Comparison of ENCODE assay signal across 8 cellular contexts in the genomic region with DNA sequence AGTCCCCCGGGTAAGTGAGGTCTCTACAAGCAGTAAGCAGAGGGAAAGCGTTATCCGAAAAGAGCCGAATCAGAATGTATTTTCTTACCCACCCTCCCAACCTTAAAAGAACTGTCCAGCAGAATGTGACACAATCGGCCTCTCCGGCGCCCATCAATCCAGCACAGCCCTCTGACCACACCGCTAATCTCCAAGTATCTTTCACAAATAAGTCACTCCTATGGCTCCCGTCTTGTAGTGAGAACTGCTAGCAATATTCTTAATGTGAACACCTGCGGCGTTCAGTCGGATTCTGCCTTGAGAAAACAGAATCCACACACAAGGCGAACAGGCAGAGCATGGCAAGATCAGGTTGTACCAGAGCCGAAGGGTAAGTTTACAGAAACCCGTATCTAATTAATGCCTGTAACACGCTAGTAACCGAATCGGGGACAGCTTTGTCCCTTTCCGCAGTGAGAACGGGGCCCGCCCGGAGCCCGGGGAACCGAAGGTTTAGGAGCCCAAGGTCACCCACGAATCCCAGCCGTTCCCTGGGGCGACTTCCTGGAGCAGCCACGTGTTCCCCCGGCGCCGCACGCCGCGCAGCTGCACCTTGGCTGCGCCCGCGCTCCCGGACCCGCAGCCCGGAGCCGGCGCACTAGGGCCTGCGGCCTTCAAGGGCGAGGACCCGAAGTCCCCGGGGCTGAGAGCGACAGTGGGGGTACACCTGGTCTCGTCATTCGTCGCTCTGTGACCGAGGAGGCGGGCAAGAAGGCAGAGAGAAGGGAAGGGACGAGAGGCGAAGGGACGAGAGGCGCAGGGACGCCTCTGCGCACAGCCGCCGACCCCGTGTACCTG. TPM values are rescaled to one million over a fixed set of nuclear protein-coding genes. Genes with fewer than 3 reads are reported as not detected.
DNase-seq lines count a peak whose midpoint lies in the region; ATAC-seq, FAIRE-seq and TF ChIP-seq lines count a peak whose summit lies in the region.

No MANE protein-coding gene starts in this region.

- H3K23ac ChIP-seq in mesenchymal stem cell (ENCODE audit: low read length in 2 of 2), result peak overlapping the region; percentile 79 to 93

- H2AFZ ChIP-seq in mesenchymal stem cell (ENCODE audit: low read depth, low read length), result peak overlapping the region; percentile 94

- no peak for TF ChIP-seq POLR2A in A549 (IDR thresholded peaks at IDR 0.05; ENCODE audit: low read length)

- no peak for TF ChIP-seq RAD21 in A549 (conservative IDR thresholded peaks at IDR 0.05 in 1 of 2, IDR thresholded peaks at IDR 0.05 in 1 of 2)

- H3K4me2 ChIP-seq in A549 (peak overlapping the region; percentile 83), mesenchymal stem cell (ENCODE audit: low read length, poor library complexity, severe bottlenecking) (peak overlapping the region; percentile 95)

- no peak overlapping the region for H2AK5ac ChIP-seq in mesenchymal stem cell (ENCODE audit: low read length, severe bottlenecking)

- WGBS in A549 (ENCODE audit: missing lambda C conversion rate), result 2% methylated on average over 24 of the region's 61 CpGs
- under 1% methylated on average over 37 of the region's 61 CpGs for WGBS in mesenchymal stem cell

- CTCF ChIA-PET in A549 (lab: Yijun Ruan, JAX), result interaction anchor here (1.9 kb wide), 1 partner anchor 115 kb away, joined by 9 read pairs; no protein-coding TSS in a partner anchor

- peak overlapping the region; percentile 83 to 91 for H3K18ac ChIP-seq in mesenchymal stem cell (ENCODE audit: low read depth in 1 of 2, low read length in 2 of 2)

- H2BK12ac ChIP-seq in mesenchymal stem cell (ENCODE audit: low read length in 2 of 2), result no peak overlapping the region

- peak; percentile 30 to 36 for DNase-seq in A549 (ENCODE audit: low read depth in 1 of 2, low spot score in 1 of 2)
- DNase-seq in NCI-H524 (lab: John Stamatoyannopoulos, UW), result peak; percentile 55 to 60
- peak; percentile 4 to 19 for DNase-seq in activated CD8-positive, alpha-beta memory T cell treated with anti-CD3 and anti-CD28 coated beads for 1 hour (ENCODE audit: extremely low read depth in 1 of 2, low read depth in 1 of 2)
- peak; percentile 19 to 42 (median 28) for DNase-seq in effector memory CD4-positive, alpha-beta T cell
- peak; percentile 65 for DNase-seq in mesenchymal stem cell
- DNase-seq in stimulated activated CD8-positive, alpha-beta memory T cell treated with anti-CD3 and anti-CD28 coated beads, Interleukin-12 subunit alpha, Interleukin-12 subunit beta, amount 100 ng/mL, for 4 hours (ENCODE audit: low read depth), result peak; percentile 33

- H4K91ac ChIP-seq in mesenchymal stem cell (ENCODE audit: low read length), result peak overlapping the region; percentile 72

- no peak for TF ChIP-seq CTCF in A549 (IDR thresholded peaks at IDR 0.05)

- peaks cover 4% of the 10 kb centered on the region for H3K79me1 ChIP-seq in mesenchymal stem cell (replicated peaks; ENCODE audit: low read length, poor library complexity, severe bottlenecking)

- peak overlapping the region; percentile 87 for H4K8ac ChIP-seq in mesenchymal stem cell (ENCODE audit: low read length)

- H3K27ac ChIP-seq in A549 (peak overlapping the region; percentile 93 to 95), mesenchymal stem cell (ENCODE audit: low read length, poor library complexity, severe bottlenecking) (no peak overlapping the region)
- peak overlapping the region; percentile 94 for H3K27ac ChIP-seq in effector memory CD4-positive, alpha-beta T cell (ENCODE audit: insufficient read depth, low read length, poor library complexity, severe bottlenecking)

- H3K9ac ChIP-seq in mesenchymal stem cell (ENCODE audit: low read length), result peak overlapping the region; percentile 90

- ATAC-seq in A549, result peak; percentile 80 to 85
- ATAC-seq in GM18867 (IDR thresholded peaks at IDR 0.05; ENCODE audit: unreplicated experiment), result peak; percentile 35
- ATAC-seq in HG03108 (IDR thresholded peaks at IDR 0.05; ENCODE audit: unreplicated experiment), result peak; percentile 36

- H3K9me3 ChIP-seq in A549, result no peaks in the 10 kb centered on the region
- no peaks in the 10 kb centered on the region for H3K9me3 ChIP-seq in effector memory CD4-positive, alpha-beta T cell (ENCODE audit: control insufficient read depth, low read length)
- H3K9me3 ChIP-seq in mesenchymal stem cell (ENCODE audit: control insufficient read depth, low read length), result no peaks in the 10 kb centered on the region

- no peak overlapping the region for H2BK5ac ChIP-seq in mesenchymal stem cell (ENCODE audit: low read depth, low read length, poor library complexity, severe bottlenecking)

- no peaks in the 10 kb centered on the region for H3K27me3 ChIP-seq in effector memory CD4-positive, alpha-beta T cell (replicated peaks; ENCODE audit: control insufficient read depth, insufficient read depth, low read length, poor library complexity, severe bottlenecking)
- no peaks in the 10 kb centered on the region for H3K27me3 ChIP-seq in mesenchymal stem cell (ENCODE audit: control insufficient read depth in 1 of 2, insufficient read depth in 1 of 2, low read length in 2 of 2)

- H3K4me1 ChIP-seq in A549, result peaks cover 8% of the 10 kb centered on the region; the same call in 1 of the 3 replicates
- H3K4me1 ChIP-seq in effector memory CD4-positive, alpha-beta T cell (ENCODE audit: control insufficient read depth, insufficient read depth, low read length, poor library complexity, severe bottlenecking), result peaks cover 12% of the 10 kb centered on the region
- peaks cover 5% of the 10 kb centered on the region for H3K4me1 ChIP-seq in mesenchymal stem cell (ENCODE audit: control insufficient read depth, insufficient read depth, low read depth, low read length)

- TF ChIP-seq EP300 in A549 (IDR thresholded peaks at IDR 0.05), result no peak

- FAIRE-seq in A549 (lab: Jason Lieb, UNC), result no peak

- H3K4me3 ChIP-seq in A549 (peak overlapping the region; percentile 98), mesenchymal stem cell (ENCODE audit: insufficient read depth in 1 of 2, low read depth in 1 of 2, low read length in 2 of 2) (peak overlapping the region; percentile 90 to 96)
- peak overlapping the region; percentile 95 for H3K4me3 ChIP-seq in effector memory CD4-positive, alpha-beta T cell (ENCODE audit: insufficient read depth, low read depth, low read length, poor library complexity, severe bottlenecking)

- H2BK120ac ChIP-seq in mesenchymal stem cell (ENCODE audit: low read depth, low read length), result no peak overlapping the region

- peak overlapping the region in 1 of 2 experiments; percentile 93 for H3K4ac ChIP-seq in mesenchymal stem cell (ENCODE audit: low read depth in 1 of 2, low read length in 2 of 2)

- peak overlapping the region in 1 of 2 experiments; percentile 97 for H3K14ac ChIP-seq in mesenchymal stem cell (ENCODE audit: low read length in 2 of 2)

- POLR2A ChIA-PET in A549 (lab: Yijun Ruan, JAX), result interaction anchor here (1.0 kb wide), 1 partner anchor 9 kb away, joined by 4 read pairs; no protein-coding TSS in a partner anchor

- H3K36me3 ChIP-seq in effector memory CD4-positive, alpha-beta T cell (ENCODE audit: control insufficient read depth, insufficient read depth, low read length), result peaks cover 5% of the 10 kb centered on the region
- no peaks in the 10 kb centered on the region for H3K36me3 ChIP-seq in mesenchymal stem cell (ENCODE audit: control insufficient read depth in 1 of 2, insufficient read depth in 2 of 2, low read depth in 1 of 2, low read length in 2 of 2)

- peak overlapping the region; percentile 46 for H2BK15ac ChIP-seq in mesenchymal stem cell (ENCODE audit: low read depth, poor library complexity, severe bottlenecking)

TF ChIP-seq in A549, 52 proteins besides CTCF, POLR2A, EP300 and RAD21 (continues in another document):
- TF ChIP-seq, protein P1, sequence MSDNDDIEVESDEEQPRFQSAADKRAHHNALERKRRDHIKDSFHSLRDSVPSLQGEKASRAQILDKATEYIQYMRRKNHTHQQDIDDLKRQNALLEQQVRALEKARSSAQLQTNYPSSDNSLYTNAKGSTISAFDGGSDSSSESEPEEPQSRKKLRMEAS (IDR thresholded peaks at IDR 0.05), result peak; percentile 82
- TF ChIP-seq, protein P2, sequence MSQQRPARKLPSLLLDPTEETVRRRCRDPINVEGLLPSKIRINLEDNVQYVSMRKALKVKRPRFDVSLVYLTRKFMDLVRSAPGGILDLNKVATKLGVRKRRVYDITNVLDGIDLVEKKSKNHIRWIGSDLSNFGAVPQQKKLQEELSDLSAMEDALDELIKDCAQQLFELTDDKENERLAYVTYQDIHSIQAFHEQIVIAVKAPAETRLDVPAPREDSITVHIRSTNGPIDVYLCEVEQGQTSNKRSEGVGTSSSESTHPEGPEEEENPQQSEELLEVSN (IDR thresholded peaks at IDR 0.05; ENCODE audit: borderline replicate concordance, low read depth), result peak; percentile 36; the same call in 1 of the 2 replicates
- TF ChIP-seq CBX8 (IDR thresholded peaks at IDR 0.05), result no peak
- TF ChIP-seq MYC (IDR thresholded peaks at IDR 0.05; ENCODE audit: borderline replicate concordance, low read length), result peak; percentile 86
- TF ChIP-seq, protein P3, sequence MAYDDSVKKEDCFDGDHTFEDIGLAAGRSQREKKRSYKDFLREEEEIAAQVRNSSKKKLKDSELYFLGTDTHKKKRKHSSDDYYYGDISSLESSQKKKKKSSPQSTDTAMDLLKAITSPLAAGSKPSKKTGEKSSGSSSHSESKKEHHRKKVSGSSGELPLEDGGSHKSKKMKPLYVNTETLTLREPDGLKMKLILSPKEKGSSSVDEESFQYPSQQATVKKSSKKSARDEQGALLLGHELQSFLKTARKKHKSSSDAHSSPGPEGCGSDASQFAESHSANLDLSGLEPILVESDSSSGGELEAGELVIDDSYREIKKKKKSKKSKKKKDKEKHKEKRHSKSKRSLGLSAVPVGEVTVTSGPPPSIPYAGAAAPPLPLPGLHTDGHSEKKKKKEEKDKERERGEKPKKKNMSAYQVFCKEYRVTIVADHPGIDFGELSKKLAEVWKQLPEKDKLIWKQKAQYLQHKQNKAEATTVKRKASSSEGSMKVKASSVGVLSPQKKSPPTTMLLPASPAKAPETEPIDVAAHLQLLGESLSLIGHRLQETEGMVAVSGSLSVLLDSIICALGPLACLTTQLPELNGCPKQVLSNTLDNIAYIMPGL (CRISPR knock-in tag; IDR thresholded peaks at IDR 0.05; ENCODE audit: borderline replicate concordance), result no peak

RNA-seq across cellular contexts. Expression of a gene that starts 0.7 kb away (rescaled TPM):
- polyA plus RNA-seq in A549 (2011; rRNA removed), result 146 and 147 TPM in 2 replicates
- 26.7 and 27.6 TPM in 2 replicates for polyA plus RNA-seq in A549 (2012; cell fraction: cytosol; rRNA removed)
- polyA plus RNA-seq in A549 (2012; cell fraction: nucleus; rRNA removed), result 32.5 and 51.9 TPM in 2 replicates
- 114 to 139 TPM (median 132 TPM) in 3 replicates for polyA plus RNA-seq in A549 (2017; fragmentation: RNase III; extraction: RNeasy Plus Mini Kit Qiagen cat#74134 plus additional on column Dnase treatment)
- 174 and 199 TPM in 2 replicates for polyA minus RNA-seq in A549 (2011; rRNA and poly(A)+ RNA removed)
- 34.8 TPM for polyA plus RNA-seq in mesenchymal stem cell (2013, experiment 1 of 2)
- polyA plus RNA-seq in mesenchymal stem cell (2013, experiment 2 of 2), result 37.0 TPM

Comparison
In these comparisons a context has a peak if more than half of its experiments do, and no peak if none do; other contexts are left out.
1. DNase-seq: peak in every context shown above with its lines; median percentile 65 in mesenchymal stem cell; 58 in NCI-H524; 33 in A549; 33 in stimulated activated CD8-positive, alpha-beta memory T cell treated with anti-CD3 and anti-CD28 coated beads, Interleukin-12 subunit alpha, Interleukin-12 subunit beta, amount 100 ng/mL, for 4 hours; 28 in effector memory CD4-positive, alpha-beta T cell; 12 in activated CD8-positive, alpha-beta memory T cell treated with anti-CD3 and anti-CD28 coated beads for 1 hour.